In genomic region chr5:18113724-18114123, GRCh38 we compare ENCODE assay signal across 12 cellular contexts.
DNase-seq lines count a peak whose midpoint lies in the region; ATAC-seq, FAIRE-seq and TF ChIP-seq lines count a peak whose summit lies in the region.
"Had no signal": no experiment of that assay in that cellular context is flagged by ENCODE, and none has a peak within 500 bp of the region (broad histone marks: within the 10 kb centered on the region; RNA-seq: fewer than 3 reads in every experiment).

No MANE protein-coding gene starts in this region.

- H3K36me3 Mint-ChIP-seq in GM23338 (ENCODE audit: low read depth), result no peaks in the 10 kb centered on the region
- H3K36me3 Mint-ChIP-seq in neural crest cell (ENCODE audit: low read depth), result no peaks in the 10 kb centered on the region
- H3K36me3 Mint-ChIP-seq: activated CD4-positive, alpha-beta memory T cell treated with anti-CD3 and anti-CD28 coated beads for 36 hours had no signal

- no peak overlapping the region for H3K4me3 Mint-ChIP-seq in GM23338
- no peak overlapping the region for H3K4me3 Mint-ChIP-seq in neural crest cell
- H3K4me3 Mint-ChIP-seq: activated CD4-positive, alpha-beta memory T cell treated with anti-CD3 and anti-CD28 coated beads for 36 hours had no signal

- peak; percentile 17 for DNase-seq in GM23338 (ENCODE audit: low spot score)
- DNase-seq in NCI-H460 (ENCODE audit: extremely low read depth, low read depth), result peak; percentile 51
- peak; percentile 66 for DNase-seq in choroid plexus epithelial cell (ENCODE audit: low read depth)
- no peak for DNase-seq in neural crest cell (ENCODE audit: low read depth, low spot score)
- no peak for DNase-seq in H54 (ENCODE audit: insufficient read length, low spot score)
- DNase-seq in activated naive CD4-positive, alpha-beta T cell treated with anti-CD3 and anti-CD28 coated beads, Interleukin-2, amount 50 U/mL, for 16 hours, result no peak
- no peak for DNase-seq in GM12892 (ENCODE audit: insufficient read length)
- DNase-seq: activated CD4-positive, alpha-beta memory T cell treated with anti-CD3 and anti-CD28 coated beads for 36 hours; right lobe of liver; stimulated activated naive CD4-positive, alpha-beta T cell treated with Interleukin-2 at 50 U/mL for 16 hours had no signal

- no peaks in the 10 kb centered on the region for H3K27me3 ChIP-seq in GM23338 (ENCODE audit: insufficient read depth)
- H3K27me3 ChIP-seq: cardiac muscle cell, right lobe of liver had no signal

- TF ChIP-seq POLR2A in H54 (IDR thresholded peaks at IDR 0.05; ENCODE audit: low read depth, low read length) (no peak), GM12892 (IDR thresholded peaks at IDR 0.05; ENCODE audit: low read depth, low read length) (no peak)

- H4K20me1 ChIP-seq in GM23338 (replicated peaks; ENCODE audit: insufficient read depth), result no peaks in the 10 kb centered on the region

- TF ChIP-seq CTCF in GM23338 (conservative IDR thresholded peaks at IDR 0.05; ENCODE audit: low read depth in 2 of 2), result peak; percentile 45 to 58
- TF ChIP-seq CTCF in choroid plexus epithelial cell (conservative IDR thresholded peaks at IDR 0.05; ENCODE audit: low read depth, low read length), result peak; percentile 59
- peak; percentile 59 for TF ChIP-seq CTCF in neural crest cell (conservative IDR thresholded peaks at IDR 0.05)

- no peak overlapping the region for H3K4me3 ChIP-seq in GM23338
- no peak overlapping the region for H3K4me3 ChIP-seq in choroid plexus epithelial cell (ENCODE audit: low read depth, low read length)
- H3K4me3 ChIP-seq: cardiac muscle cell, right lobe of liver had no signal

- no peak for ATAC-seq in GM23338
- ATAC-seq in HG03432 (IDR thresholded peaks at IDR 0.05; ENCODE audit: unreplicated experiment), result no peak

- H3K79me2 ChIP-seq in GM23338 (replicated peaks; ENCODE audit: insufficient read depth), result no peaks in the 10 kb centered on the region

- no peak overlapping the region for H3K27ac ChIP-seq in GM23338 (ENCODE audit: low read depth)
- H3K27ac ChIP-seq: cardiac muscle cell, right lobe of liver had no signal

- no peak overlapping the region for H3K4me2 ChIP-seq in GM23338

- no peaks in the 10 kb centered on the region for H3K9me2 ChIP-seq in GM23338 (ENCODE audit: insufficient read depth)

- no peaks in the 10 kb centered on the region for H3K4me1 ChIP-seq in GM23338 (ENCODE audit: insufficient read depth)
- H3K4me1 ChIP-seq: right lobe of liver had no signal

- peaks cover 9% of the 10 kb centered on the region; the same call in 2 of the 3 replicates for H3K4me1 Mint-ChIP-seq in GM23338
- peaks cover 12% of the 10 kb centered on the region for H3K4me1 Mint-ChIP-seq in neural crest cell

- no peaks in the 10 kb centered on the region for H3F3A ChIP-seq in GM23338 (replicated peaks; ENCODE audit: low read depth)

- no peak for FAIRE-seq in H54 (lab: Jason Lieb, UNC)
- no peak for FAIRE-seq in GM12892 (lab: Jason Lieb, UNC)

- H3K27me3 Mint-ChIP-seq in GM23338 (ENCODE audit: insufficient read depth, low read depth, poor library complexity), result peaks cover under 1% of the 10 kb centered on the region
- no peaks in the 10 kb centered on the region for H3K27me3 Mint-ChIP-seq in neural crest cell (ENCODE audit: low read depth)
- H3K27me3 Mint-ChIP-seq: activated CD4-positive, alpha-beta memory T cell treated with anti-CD3 and anti-CD28 coated beads for 36 hours had no signal

- H3K9me3 Mint-ChIP-seq in GM23338 (no peaks in the 10 kb centered on the region), neural crest cell (no peaks in the 10 kb centered on the region)

- no peaks in the 10 kb centered on the region for H3K36me3 ChIP-seq in GM23338 (ENCODE audit: insufficient read depth)
- H3K36me3 ChIP-seq: cardiac muscle cell, right lobe of liver had no signal

- H2AFZ ChIP-seq in GM23338, result no peak overlapping the region

- no peak overlapping the region for H3K27ac Mint-ChIP-seq in GM23338
- H3K27ac Mint-ChIP-seq in neural crest cell (ENCODE audit: unreplicated experiment), result no peak overlapping the region
- H3K27ac Mint-ChIP-seq: activated CD4-positive, alpha-beta memory T cell treated with anti-CD3 and anti-CD28 coated beads for 36 hours had no signal

TF ChIP-seq in GM23338, 12 proteins besides CTCF, POLR2A, EP300 and RAD21 (continues in another document):
- no peak for TF ChIP-seq POLR2AphosphoS5 (IDR thresholded peaks at IDR 0.05; ENCODE audit: low read depth)
- TF ChIP-seq EZH2 (IDR thresholded peaks at IDR 0.05; ENCODE audit: low read depth, unreplicated experiment), result no peak
- TF ChIP-seq, protein P1, sequence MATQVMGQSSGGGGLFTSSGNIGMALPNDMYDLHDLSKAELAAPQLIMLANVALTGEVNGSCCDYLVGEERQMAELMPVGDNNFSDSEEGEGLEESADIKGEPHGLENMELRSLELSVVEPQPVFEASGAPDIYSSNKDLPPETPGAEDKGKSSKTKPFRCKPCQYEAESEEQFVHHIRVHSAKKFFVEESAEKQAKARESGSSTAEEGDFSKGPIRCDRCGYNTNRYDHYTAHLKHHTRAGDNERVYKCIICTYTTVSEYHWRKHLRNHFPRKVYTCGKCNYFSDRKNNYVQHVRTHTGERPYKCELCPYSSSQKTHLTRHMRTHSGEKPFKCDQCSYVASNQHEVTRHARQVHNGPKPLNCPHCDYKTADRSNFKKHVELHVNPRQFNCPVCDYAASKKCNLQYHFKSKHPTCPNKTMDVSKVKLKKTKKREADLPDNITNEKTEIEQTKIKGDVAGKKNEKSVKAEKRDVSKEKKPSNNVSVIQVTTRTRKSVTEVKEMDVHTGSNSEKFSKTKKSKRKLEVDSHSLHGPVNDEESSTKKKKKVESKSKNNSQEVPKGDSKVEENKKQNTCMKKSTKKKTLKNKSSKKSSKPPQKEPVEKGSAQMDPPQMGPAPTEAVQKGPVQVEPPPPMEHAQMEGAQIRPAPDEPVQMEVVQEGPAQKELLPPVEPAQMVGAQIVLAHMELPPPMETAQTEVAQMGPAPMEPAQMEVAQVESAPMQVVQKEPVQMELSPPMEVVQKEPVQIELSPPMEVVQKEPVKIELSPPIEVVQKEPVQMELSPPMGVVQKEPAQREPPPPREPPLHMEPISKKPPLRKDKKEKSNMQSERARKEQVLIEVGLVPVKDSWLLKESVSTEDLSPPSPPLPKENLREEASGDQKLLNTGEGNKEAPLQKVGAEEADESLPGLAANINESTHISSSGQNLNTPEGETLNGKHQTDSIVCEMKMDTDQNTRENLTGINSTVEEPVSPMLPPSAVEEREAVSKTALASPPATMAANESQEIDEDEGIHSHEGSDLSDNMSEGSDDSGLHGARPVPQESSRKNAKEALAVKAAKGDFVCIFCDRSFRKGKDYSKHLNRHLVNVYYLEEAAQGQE (IDR thresholded peaks at IDR 0.05; ENCODE audit: unreplicated experiment), result no peak
- no peak for TF ChIP-seq EZH2phosphoT487 (IDR thresholded peaks at IDR 0.05; ENCODE audit: unreplicated experiment)

Comparison
In these comparisons a context has a peak if more than half of its experiments do, and no peak if none do; other contexts are left out.
1. DNase-seq: peak in GM23338 (single experiment), NCI-H460 (single experiment) and choroid plexus epithelial cell (single experiment); none in neural crest cell (single experiment), H54 (single experiment), activated naive CD4-positive, alpha-beta T cell treated with anti-CD3 and anti-CD28 coated beads, Interleukin-2, amount 50 U/mL, for 16 hours (single experiment) and GM12892 (single experiment).
2. Peak in every context shown above with its lines, with median percentiles within 50 percentile points of each other: CTCF ChIP-seq.